ENCODE assay signal across 21 cellular contexts in the genomic region with DNA sequence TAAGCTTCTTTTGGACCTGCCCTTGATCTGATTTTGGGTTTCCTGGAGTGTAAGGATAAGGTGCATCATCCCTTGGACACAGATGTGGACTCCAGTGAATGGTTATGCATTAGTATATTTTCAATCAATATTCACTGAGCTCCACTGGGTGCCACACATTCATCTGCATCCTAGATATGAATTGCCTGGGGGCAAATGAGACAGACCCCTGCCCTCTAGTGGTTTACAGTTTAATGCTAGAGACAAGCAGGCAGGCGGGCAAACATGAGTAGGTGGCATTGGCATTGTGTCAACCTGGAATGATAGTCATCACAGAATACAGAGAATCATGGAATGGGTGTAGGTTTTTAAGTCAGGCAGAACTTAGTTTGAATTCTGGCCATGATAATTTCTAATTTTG.
"Had no signal": no experiment of that assay in that cellular context is flagged by ENCODE, and none has a peak within 500 bp of the region (broad histone marks: within the 10 kb centered on the region; RNA-seq: fewer than 3 reads in every experiment).

No MANE protein-coding gene starts in this region.

- H3K4me3 ChIP-seq: adrenal gland, colonic mucosa, PC-9, SK-N-MC had no signal

- H3K27me3 Mint-ChIP-seq: activated naive CD8-positive, alpha-beta T cell treated with anti-CD3 and anti-CD28 coated beads, Interleukin-2, amount 10 ng/mL, durations not matched to agents 7 days and 5 days; T-cell had no signal

- H3K27me3 ChIP-seq: adrenal gland, colonic mucosa had no signal

- H3K4me3 Mint-ChIP-seq: activated CD8-positive, alpha-beta T cell treated with anti-CD3 and anti-CD28 coated beads, Interleukin-2, amount 10 ng/mL, durations not matched to agents 7 days and 5 days; activated naive CD8-positive, alpha-beta T cell treated with anti-CD3 and anti-CD28 coated beads, Interleukin-2, amount 10 ng/mL, durations not matched to agents 7 days and 5 days; T-cell had no signal

- H3K36me3 Mint-ChIP-seq: activated naive CD8-positive, alpha-beta T cell treated with anti-CD3 and anti-CD28 coated beads, Interleukin-2, amount 10 ng/mL, durations not matched to agents 7 days and 5 days; T-cell had no signal

- H3K4me2 ChIP-seq: PC-9 had no signal

- ATAC-seq: activated CD8-positive, alpha-beta T cell treated with anti-CD3 and anti-CD28 coated beads, Interleukin-2, amount 10 ng/mL, durations not matched to agents 7 days and 5 days; T-cell had no signal

- H3K36me3 ChIP-seq: adrenal gland, colonic mucosa had no signal

- DNase-seq: activated CD4-positive, alpha-beta T cell treated with anti-CD3 and anti-CD28 coated beads for 4 hours; activated CD8-positive, alpha-beta memory T cell treated with anti-CD3 and anti-CD28 coated beads, Interleukin-2, amount 50 U/mL, for 48 hours; activated CD8-positive, alpha-beta T cell treated with anti-CD3 and anti-CD28 coated beads, Interleukin-2, amount 10 ng/mL, durations not matched to agents 7 days and 5 days; activated naive CD4-positive, alpha-beta T cell treated with anti-CD3 and anti-CD28 coated beads, Interleukin-2, amount 50 U/mL, for 16 hours; activated naive CD8-positive, alpha-beta T cell treated with anti-CD3 and anti-CD28 coated beads, Interleukin-2, amount 10 ng/mL, durations not matched to agents 7 days and 5 days; activated T-cell treated with anti-CD3 and anti-CD28 coated beads, Interleukin-2, amount 50 U/mL, for 1 hour; adrenal gland; anterior cingulate cortex; colonic mucosa; NCI-H1105; NCI-H1436; NCI-H1694 treated with DMSO at 0.1 percent for 48 hours; NCI-H2029 treated with DMSO at 0.1 percent for 48 hours; NCI-H446; PC-9; SIG-M5; T-cell; T-helper 2 cell; T1000 had no signal

- H3K9me3 ChIP-seq: adrenal gland, colonic mucosa had no signal

- H3K27ac ChIP-seq: adrenal gland, colonic mucosa, PC-9, SK-N-MC, VCaP had no signal

- H3K27ac Mint-ChIP-seq: activated CD8-positive, alpha-beta T cell treated with anti-CD3 and anti-CD28 coated beads, Interleukin-2, amount 10 ng/mL, durations not matched to agents 7 days and 5 days; activated naive CD8-positive, alpha-beta T cell treated with anti-CD3 and anti-CD28 coated beads, Interleukin-2, amount 10 ng/mL, durations not matched to agents 7 days and 5 days; T-cell had no signal

- H3K4me1 Mint-ChIP-seq: activated naive CD8-positive, alpha-beta T cell treated with anti-CD3 and anti-CD28 coated beads, Interleukin-2, amount 10 ng/mL, durations not matched to agents 7 days and 5 days; T-cell had no signal

- H2AFZ ChIP-seq: PC-9 had no signal

- H3K4me1 ChIP-seq: adrenal gland, colonic mucosa had no signal
